In genomic region chr21:43774163-43774562, GRCh38 we compare ENCODE assay signal across 15 cellular contexts. TPM values are rescaled to one million over a fixed set of nuclear protein-coding genes. Genes with fewer than 3 reads are reported as not detected.
A peak's percentile ranks its signal among the peaks of the same experiment; 100 is the strongest.
DNase-seq lines count a peak whose midpoint lies in the region; ATAC-seq and TF ChIP-seq lines count a peak whose summit lies in the region.
"Had no signal": no experiment of that assay in that cellular context is flagged by ENCODE, and none has a peak within 500 bp of the region (broad histone marks: within the 10 kb centered on the region; RNA-seq: fewer than 3 reads in every experiment).

No MANE protein-coding gene starts in this region.

- H3K36me3 Mint-ChIP-seq in activated CD8-positive, alpha-beta T cell treated with anti-CD3 and anti-CD28 coated beads for 36 hours (ENCODE audit: low read depth): peaks cover 12% of the 10 kb centered on the region

- DNase-seq in left ventricle myocardium inferior (no peak), heart left ventricle (no peak), lower lobe of right lung (no peak), NAMALWA (ENCODE audit: low spot score) (no peak), ovary (no peak), NCI-H748 (lab: John Stamatoyannopoulos, UW; ENCODE audit: unreplicated experiment) (no peak), OCI-M1 (lab: John Stamatoyannopoulos, UW) (no peak)
- no peak for DNase-seq in activated CD8-positive, alpha-beta T cell treated with anti-CD3 and anti-CD28 coated beads for 36 hours
- DNase-seq: body of pancreas; HCEC 1CT; NCI-H1048; NCI-H345; posterior cingulate gyrus; stimulated activated naive CD8-positive, alpha-beta T cell treated with anti-CD3 and anti-CD28 coated beads, Interleukin-15, Interleukin-2, amounts not matched to agents 100 U/mL and 50 U/mL, for 24 hours had no signal

- H3K9me3 Mint-ChIP-seq in activated CD8-positive, alpha-beta T cell treated with anti-CD3 and anti-CD28 coated beads for 36 hours: peaks cover 2% of the 10 kb centered on the region

- TF ChIP-seq EP300 in ovary (IDR thresholded peaks at IDR 0.05): no peak

- H3K4me1 ChIP-seq in left ventricle myocardium inferior (peaks cover 37% of the 10 kb centered on the region), heart left ventricle (peaks cover 0 to 28% (median 15%) of the 10 kb centered on the region in 12 donors), lower lobe of right lung (peaks cover 29% of the 10 kb centered on the region), ovary (ENCODE audit: insufficient read depth) (no peaks in the 10 kb centered on the region)

- H3K27me3 ChIP-seq in left ventricle myocardium inferior (ENCODE audit: low read depth) (no peaks in the 10 kb centered on the region), heart left ventricle (no peaks in the 10 kb centered on the region), lower lobe of right lung (ENCODE audit: low read depth) (no peaks in the 10 kb centered on the region), ovary (no peaks in the 10 kb centered on the region)
- H3K27me3 ChIP-seq: body of pancreas had no signal

- intact Hi-C loops in left ventricle myocardium inferior (cut with micrococcal nuclease): no loop called here
- intact Hi-C loops in heart left ventricle (cut with DNase I): loop anchor here in 2 of 10 donors (10.0 kb wide), 2 partner anchors 49 to 109 kb away; no protein-coding TSS in a partner anchor
- intact Hi-C loops in activated CD8-positive, alpha-beta T cell treated with anti-CD3 and anti-CD28 coated beads for 36 hours (cut with micrococcal nuclease): no loop called here
- intact Hi-C loops in lower lobe of right lung (cut with DNase I): no loop called here
- intact Hi-C loops in ovary (cut with DNase I): no loop called here

- TF ChIP-seq CTCF in left ventricle myocardium inferior (IDR thresholded peaks at IDR 0.05; ENCODE audit: borderline replicate concordance) (no peak), heart left ventricle (IDR thresholded peaks at IDR 0.05) (no peak), lower lobe of right lung (IDR thresholded peaks at IDR 0.05) (no peak), ovary (IDR thresholded peaks at IDR 0.05) (no peak)
- TF ChIP-seq CTCF in activated CD8-positive, alpha-beta T cell treated with anti-CD3 and anti-CD28 coated beads for 36 hours (IDR thresholded peaks at IDR 0.05): no peak

- peak overlapping the region; percentile 90 for H3K4me3 Mint-ChIP-seq in activated CD8-positive, alpha-beta T cell treated with anti-CD3 and anti-CD28 coated beads for 36 hours

- TF ChIP-seq POLR2A in heart left ventricle (IDR thresholded peaks at IDR 0.05) (no peak), ovary (IDR thresholded peaks at IDR 0.05) (no peak)

- H3K27ac ChIP-seq in left ventricle myocardium inferior (replicated peaks) (no peak overlapping the region), heart left ventricle (no peak overlapping the region), lower lobe of right lung (no peak overlapping the region), ovary (no peak overlapping the region)
- H3K27ac ChIP-seq: body of pancreas had no signal

- 76 to 89% (median 85%) methylated on average over 9 to 10 of the region's 10 CpGs for WGBS in heart left ventricle, 4 donors
- 92 to 96% (median 93%) methylated on average over 10 of the region's 10 CpGs for WGBS in ovary, 3 donors

- H3K4me1 Mint-ChIP-seq in activated CD8-positive, alpha-beta T cell treated with anti-CD3 and anti-CD28 coated beads for 36 hours (ENCODE audit: low read depth): peaks cover 25% of the 10 kb centered on the region

- no peak for ATAC-seq in heart left ventricle
- ATAC-seq in activated CD8-positive, alpha-beta T cell treated with anti-CD3 and anti-CD28 coated beads for 36 hours: no peak
- no peak for ATAC-seq in lower lobe of right lung
- ATAC-seq: body of pancreas; stimulated activated naive CD8-positive, alpha-beta T cell treated with anti-CD3 and anti-CD28 coated beads, Interleukin-15, Interleukin-2, amounts not matched to agents 100 U/mL and 50 U/mL, for 24 hours had no signal

- no peaks in the 10 kb centered on the region for H3K9me3 ChIP-seq in left ventricle myocardium inferior (replicated peaks)
- H3K9me3 ChIP-seq in heart left ventricle: no peaks in the 10 kb centered on the region
- no peaks in the 10 kb centered on the region for H3K9me3 ChIP-seq in lower lobe of right lung
- H3K9me3 ChIP-seq in ovary: no peaks in the 10 kb centered on the region
- H3K9me3 ChIP-seq: body of pancreas had no signal

- H3K36me3 ChIP-seq in left ventricle myocardium inferior (peaks cover 23% of the 10 kb centered on the region), heart left ventricle (peaks cover 0 to 24% (median 18%) of the 10 kb centered on the region in 9 donors), lower lobe of right lung (peaks cover 23% of the 10 kb centered on the region), ovary (no peaks in the 10 kb centered on the region)

- CTCF ChIA-PET in activated CD8-positive, alpha-beta T cell treated with anti-CD3 and anti-CD28 coated beads for 36 hours (lab: Charles Lee): interaction anchor here (1.2 to 1.7 kb wide), 3 partner anchors 8 to 16 kb away, joined by 3 to 5 read pairs (median 4); partner anchors contain the start of gene RRP1

- peak overlapping the region; percentile 21 for H3K4me3 ChIP-seq in left ventricle myocardium inferior
- peak overlapping the region in 1 of 12 donors; percentile 94 for H3K4me3 ChIP-seq in heart left ventricle
- H3K4me3 ChIP-seq in lower lobe of right lung: peak overlapping the region; percentile 92
- no peak overlapping the region for H3K4me3 ChIP-seq in ovary
- H3K4me3 ChIP-seq: body of pancreas, lung had no signal

- no peaks in the 10 kb centered on the region for H3K27me3 Mint-ChIP-seq in activated CD8-positive, alpha-beta T cell treated with anti-CD3 and anti-CD28 coated beads for 36 hours

- H3K27ac Mint-ChIP-seq in activated CD8-positive, alpha-beta T cell treated with anti-CD3 and anti-CD28 coated beads for 36 hours: no peak overlapping the region

- POLR2A ChIA-PET in activated CD8-positive, alpha-beta T cell treated with anti-CD3 and anti-CD28 coated beads for 36 hours (lab: Charles Lee): interaction anchor here (0.6 to 1.3 kb wide), 2 partner anchors 9 to 13 kb away, joined by 3 read pairs; no protein-coding TSS in a partner anchor

RNA-seq across cellular contexts. Expression of gene CSTB, which starts 1.9 kb away (rescaled TPM):
- total RNA-seq in left ventricle myocardium inferior: 40.6 TPM
- total RNA-seq in heart left ventricle: 10 to 100 TPM in 8 of 9 donors, 1 to 10 TPM in 1; 7.8 to 77.0 (median 35.9) TPM
- 10 to 100 TPM; 36.1 to 72.8 TPM for polyA plus RNA-seq in heart left ventricle
- 10 to 100 TPM; 18.6 to 20.7 TPM for total RNA-seq in activated CD8-positive, alpha-beta T cell treated with anti-CD3 and anti-CD28 coated beads for 36 hours
- total RNA-seq in lower lobe of right lung: 154 TPM
- 10 to 100 TPM in 6 of 7 donors, 1 to 10 TPM in 1; 7.2 to 58.2 (median 37.4) TPM for total RNA-seq in ovary
- 10 to 100 TPM; 36.5 to 81.8 TPM for polyA plus RNA-seq in ovary

RNA-seq across cellular contexts. Expression of gene RRP1, which starts 15.2 kb away (rescaled TPM):
- total RNA-seq in left ventricle myocardium inferior: 8.5 TPM
- 10 to 100 TPM in 4 of 9 donors, 1 to 10 TPM in 5; 6.0 to 15.6 (median 9.8) TPM for total RNA-seq in heart left ventricle
- polyA plus RNA-seq in heart left ventricle: 10 to 100 TPM in 1 of 2 donors, 1 to 10 TPM in 1; 6.7 to 13.9 TPM
- total RNA-seq in activated CD8-positive, alpha-beta T cell treated with anti-CD3 and anti-CD28 coated beads for 36 hours: 10 to 100 TPM; 61.1 to 62.9 TPM
- total RNA-seq in lower lobe of right lung: 13.6 TPM
- 10 to 100 TPM in 6 of 7 donors, 1 to 10 TPM in 1; 8.5 to 29.3 (median 25.2) TPM for total RNA-seq in ovary
- 10 to 100 TPM; 11.9 to 12.2 TPM for polyA plus RNA-seq in ovary

RNA-seq across cellular contexts. Expression of gene PDXK, which starts 55.2 kb away (rescaled TPM):
- total RNA-seq in left ventricle myocardium inferior (88.4 TPM), heart left ventricle (100 to 1,000 TPM in 1 of 9 donors, 10 to 100 TPM in 8; 46.5 to 105 (median 79.7) TPM), lower lobe of right lung (195 TPM), ovary (100 to 1,000 TPM in 3 of 7 donors, 10 to 100 TPM in 4; 21.6 to 125 (median 93.3) TPM)
- polyA plus RNA-seq in heart left ventricle (10 to 100 TPM; 48.0 to 94.5 TPM), ovary (10 to 100 TPM; 19.9 to 36.0 TPM)
- total RNA-seq in activated CD8-positive, alpha-beta T cell treated with anti-CD3 and anti-CD28 coated beads for 36 hours: 100 to 1,000 TPM; 118 to 122 TPM
